ENCODE assay signal across 8 cellular contexts in genomic region chr3:32419766-32420137, GRCh38. TPM values are rescaled to one million over a fixed set of nuclear protein-coding genes. Genes with fewer than 3 reads are reported as not detected.
A peak's percentile ranks its signal among the peaks of the same experiment; 100 is the strongest.
DNase-seq lines count a peak whose midpoint lies in the region; ATAC-seq and TF ChIP-seq lines count a peak whose summit lies in the region.

No MANE protein-coding gene starts in this region.

- H3K9ac ChIP-seq in HCT116 (ENCODE audit: low read length): peak overlapping the region; percentile 81

- H3K4me1 ChIP-seq in ACC112 (ENCODE audit: control insufficient read depth, insufficient read depth, low read length, unreplicated experiment) (peaks cover 39% of the 10 kb centered on the region), HCT116 (ENCODE audit: control insufficient read depth in 1 of 2, insufficient read depth in 2 of 2, low read length in 2 of 2) (peaks cover 68 to 93% of the 10 kb centered on the region in 2 experiments), mesodermal cell (ENCODE audit: control insufficient read depth, insufficient read depth, low read length, poor library complexity, severe bottlenecking) (peaks cover 25% of the 10 kb centered on the region)

- TF ChIP-seq RAD21 in HCT116 (IDR thresholded peaks at IDR 0.05; ENCODE audit: low read depth): no peak

- TF ChIP-seq CTCF in HCT116 (IDR thresholded peaks at IDR 0.05 in 2 of 3, conservative IDR thresholded peaks at IDR 0.05 in 1 of 3; ENCODE audit: borderline replicate concordance in 1 of 3, insufficient read depth in 1 of 3, low read depth in 2 of 3, low read length in 2 of 3): no peak

- intact Hi-C loops in HCT116 (cut with micrococcal nuclease): loop anchor here (2.0 kb wide), 2 partner anchors 27 to 49 kb away; no protein-coding TSS in a partner anchor

- 100% methylated on average over 2 of the region's 2 CpGs; no CpG with 5 or more reads in 1 of the 2 experiments for WGBS in mesodermal cell (ENCODE audit: insufficient coverage in 2 of 2), 2 experiments

- ATAC-seq in HCT116: peak; percentile 7
- peak in 1 of 2 donors; percentile 17 for ATAC-seq in activated naive CD4-positive, alpha-beta T cell treated with anti-CD3 and anti-CD28 coated beads, Interleukin-2, amount 50 U/mL, for 72 hours

- H3K79me2 ChIP-seq in ACC112 (ENCODE audit: control insufficient read depth, insufficient read depth, low read length, unreplicated experiment): peaks cover 51% of the 10 kb centered on the region
- H3K79me2 ChIP-seq in HCT116 (ENCODE audit: insufficient read depth, low read length): peaks cover 94% of the 10 kb centered on the region

- H2AFZ ChIP-seq in ACC112 (ENCODE audit: low read length, unreplicated experiment) (no peak overlapping the region), HCT116 (ENCODE audit: low read depth, low read length, poor library complexity, severe bottlenecking) (no peak overlapping the region)

- RAD21 ChIA-PET in HCT116 (lab: Charles Lee; ENCODE audit: low non-redundant PET in 1 of 2, low total read pairs in 2 of 2, uncharacterized antibody in 2 of 2, unreplicated experiment in 2 of 2): interaction anchor here (0.6 to 1.0 kb wide), 2 partner anchors 10 to 48 kb away, joined by 4 read pairs; no protein-coding TSS in a partner anchor

- CTCF ChIA-PET in HCT116 (lab: Charles Lee): interaction anchor here (0.7 kb wide), 1 partner anchor 48 kb away, joined by 3 read pairs; no protein-coding TSS in a partner anchor

- no peaks in the 10 kb centered on the region for H4K20me1 ChIP-seq in HCT116 (ENCODE audit: insufficient read depth)

- no peak for DNase-seq in HCT116 (ENCODE audit: low read depth, low spot score)
- no peak for DNase-seq in activated naive CD4-positive, alpha-beta T cell treated with anti-CD3 and anti-CD28 coated beads, Interleukin-2, amount 50 U/mL, for 72 hours (ENCODE audit: low spot score in 2 of 2)
- no peak for DNase-seq in UCSD-AML1 (lab: John Stamatoyannopoulos, UW; ENCODE audit: unreplicated experiment)
- no peak for DNase-seq in effector CD8-positive, alpha-beta T cell (lab: John Stamatoyannopoulos, UW)
- no peak for DNase-seq in OCI-M2 (lab: John Stamatoyannopoulos, UW; ENCODE audit: unreplicated experiment)
- no peak for DNase-seq in central memory CD4-positive, alpha-beta T cell

- peak overlapping the region; percentile 21; the same call in 1 of the 2 replicates for H3K27ac ChIP-seq in ACC112 (ENCODE audit: low read depth, low read length)
- H3K27ac ChIP-seq in HCT116 (ENCODE audit: low read depth, low read length): peak overlapping the region; percentile 97
- peak overlapping the region; percentile 92 for H3K27ac ChIP-seq in mesodermal cell (ENCODE audit: low read depth, low read length, severe bottlenecking)

- H3K4me3 ChIP-seq in ACC112 (ENCODE audit: low read depth, low read length) (no peak overlapping the region), HCT116 (replicated peaks in 1 of 2; ENCODE audit: low read depth in 1 of 2, low read length in 2 of 2) (peak overlapping the region in 1 of 2 experiments; percentile 51; a peak in 3 of 4 replicates), mesodermal cell (ENCODE audit: extremely low read depth, insufficient read depth, low read length, poor library complexity, severe bottlenecking) (no peak overlapping the region)

- H3K36me3 ChIP-seq in ACC112 (ENCODE audit: insufficient read depth, low read length) (no peaks in the 10 kb centered on the region), HCT116 (ENCODE audit: control insufficient read depth in 1 of 2, insufficient read depth in 2 of 2, low read length in 2 of 2) (peaks cover 0 to 5% of the 10 kb centered on the region in 2 experiments; a peak in 2 of 4 replicates), mesodermal cell (ENCODE audit: control insufficient read depth, insufficient read depth, low read length) (peaks cover 11% of the 10 kb centered on the region)

- BruUV-seq in HCT116 (replicated peaks; lab: Mats Ljungman, UMichigan): TSS peak; percentile 98

- H3K27me3 ChIP-seq in ACC112 (ENCODE audit: insufficient read depth, low read length) (no peaks in the 10 kb centered on the region), HCT116 (ENCODE audit: insufficient read depth, low read length) (no peaks in the 10 kb centered on the region)

- H3K36me3 Mint-ChIP-seq in activated naive CD4-positive, alpha-beta T cell treated with anti-CD3 and anti-CD28 coated beads, Interleukin-2, amount 50 U/mL, for 72 hours: peaks cover 9 to 34% of the 10 kb centered on the region in 2 donors

- TF ChIP-seq POLR2A in HCT116 (IDR thresholded peaks at IDR 0.05; ENCODE audit: borderline replicate concordance, extremely low read depth, insufficient read depth, insufficient read length): no peak

- H3K9me2 ChIP-seq in HCT116 (ENCODE audit: insufficient read depth): no peaks in the 10 kb centered on the region

- H3K27ac Mint-ChIP-seq in activated naive CD4-positive, alpha-beta T cell treated with anti-CD3 and anti-CD28 coated beads, Interleukin-2, amount 50 U/mL, for 72 hours: peak overlapping the region; percentile 65 to 91

- POLR2A ChIA-PET in HCT116 (lab: Charles Lee): interaction anchor here (0.6 to 2.1 kb wide), 4 partner anchors 17 to 150 kb away, joined by 3 to 6 read pairs (median 3); no protein-coding TSS in a partner anchor

- H3K9me3 Mint-ChIP-seq in activated naive CD4-positive, alpha-beta T cell treated with anti-CD3 and anti-CD28 coated beads, Interleukin-2, amount 50 U/mL, for 72 hours: no peaks in the 10 kb centered on the region

- peak overlapping the region; percentile 84 for H3K4me2 ChIP-seq in HCT116 (ENCODE audit: low read length)

- H3K9me3 ChIP-seq in HCT116 (ENCODE audit: control insufficient read depth in 1 of 2, insufficient read depth in 1 of 2, low read depth in 1 of 2, low read length in 2 of 2) (no peaks in the 10 kb centered on the region), mesodermal cell (ENCODE audit: control insufficient read depth, low read length) (peaks cover 15% of the 10 kb centered on the region)

TF ChIP-seq in HCT116, 20 proteins besides CTCF, POLR2A, EP300 and RAD21 (continues in another document):
- TF ChIP-seq POLR2AphosphoS5 (IDR thresholded peaks at IDR 0.05; ENCODE audit: low read depth, low read length) (no peak), EZH2 (IDR thresholded peaks at IDR 0.05) (no peak), EGR1 (IDR thresholded peaks at IDR 0.05; ENCODE audit: low read depth) (no peak), CBX3 (IDR thresholded peaks at IDR 0.05; ENCODE audit: low read depth) (no peak), EZH2phosphoT487 (IDR thresholded peaks at IDR 0.05; ENCODE audit: borderline replicate concordance) (no peak), ZBTB33 (IDR thresholded peaks at IDR 0.05; ENCODE audit: extremely low read depth, insufficient replicate concordance, low read length) (no peak), YY1 (IDR thresholded peaks at IDR 0.05; ENCODE audit: extremely low read depth, insufficient replicate concordance, low read depth, low read length) (no peak), SIN3A (IDR thresholded peaks at IDR 0.05; ENCODE audit: low read depth) (no peak), SRF (IDR thresholded peaks at IDR 0.05; ENCODE audit: low read depth) (no peak), TCF7L2 (IDR thresholded peaks at IDR 0.05; ENCODE audit: borderline replicate concordance, extremely low read depth, insufficient read depth, insufficient read length) (no peak), ATF3 (IDR thresholded peaks at IDR 0.05) (no peak), ELF1 (IDR thresholded peaks at IDR 0.05; ENCODE audit: borderline replicate concordance, low read depth) (no peak), MAX (IDR thresholded peaks at IDR 0.05) (no peak), JUND (IDR thresholded peaks at IDR 0.05) (no peak)

RNA-seq across cellular contexts. Expression of gene CMTM7, which starts 28.1 kb away (rescaled TPM):
- total RNA-seq in HCT116 (2021; ENCODE audit: unreplicated experiment): 62.6 TPM
- 86.2 and 89.9 TPM in 2 replicates for polyA plus RNA-seq in HCT116 (2012)
- 10 to 100 TPM; 34.2 to 59.9 TPM for total RNA-seq in activated naive CD4-positive, alpha-beta T cell treated with anti-CD3 and anti-CD28 coated beads, Interleukin-2, amount 50 U/mL, for 72 hours
- 35.5 TPM for polyA plus RNA-seq in mesodermal cell (2013, experiment 1 of 2)
- polyA plus RNA-seq in mesodermal cell (2013, experiment 2 of 2): 32.5 TPM

Comparison
In these comparisons a context has a peak if more than half of its experiments do, and no peak if none do; other contexts are left out.
1. H3K27ac ChIP-seq: peak in every context shown above with its lines; median percentile 97 in HCT116; 92 in mesodermal cell; 21 in ACC112.